In the genomic region with DNA sequence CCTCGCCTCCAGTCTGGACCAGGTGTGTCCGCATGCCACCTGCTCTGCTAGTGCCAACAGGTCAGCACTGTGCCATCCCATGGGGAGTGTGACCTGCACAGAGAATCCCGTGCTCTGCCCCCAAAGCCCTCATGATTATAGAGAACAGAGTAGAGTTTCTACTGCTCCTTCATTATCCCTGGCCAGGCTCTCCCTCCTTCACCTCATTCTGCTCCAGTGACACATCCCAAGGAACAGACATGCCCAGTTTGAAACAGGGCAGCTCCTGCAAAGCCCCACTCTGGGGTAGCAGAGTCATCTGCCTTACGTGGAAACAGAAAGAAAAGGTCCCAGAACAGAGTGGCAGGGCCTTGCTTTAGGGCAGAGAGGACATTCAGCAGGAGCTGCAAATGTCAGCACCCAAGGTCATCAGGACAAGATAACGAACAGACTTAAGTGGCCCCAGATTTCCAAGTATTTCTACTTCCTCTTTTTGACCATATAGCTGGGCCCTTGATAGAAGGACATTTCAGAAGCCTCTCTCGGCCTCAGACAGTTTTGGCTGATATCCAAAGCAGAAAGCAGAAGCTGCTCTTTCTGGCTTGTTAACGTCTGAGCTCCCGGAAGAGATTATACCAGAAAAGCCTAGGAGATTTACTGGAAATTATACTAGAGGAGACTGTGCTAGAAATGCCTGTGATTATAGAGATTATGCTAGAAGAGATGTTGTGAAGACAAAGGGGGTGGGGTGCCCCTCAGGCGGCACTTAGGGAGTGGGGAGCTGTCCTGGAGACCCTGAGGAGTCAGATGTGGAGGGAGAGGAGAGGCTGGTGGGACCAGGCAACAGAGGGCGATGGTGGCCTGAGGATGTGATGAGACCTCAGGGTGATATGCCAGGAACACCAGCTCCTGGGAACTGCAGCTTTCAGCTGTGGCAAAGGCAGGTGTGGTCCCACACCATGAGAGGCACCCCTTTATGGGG, we compare ENCODE assay signal across 8 cellular contexts. TPM values are rescaled to one million over a fixed set of nuclear protein-coding genes. Genes with fewer than 3 reads are reported as not detected.
DNase-seq lines count a peak whose midpoint lies in the region; ATAC-seq and TF ChIP-seq lines count a peak whose summit lies in the region.

No MANE protein-coding gene starts in this region.

- in situ Hi-C loops in GM23248 (cut with MboI), result no loop called here

- DNase-seq in GM23248, result peak; percentile 18
- DNase-seq in NOMO-1 treated with DMSO at 0.1 percent for 48 hours (lab: John Stamatoyannopoulos, UW; ENCODE audit: unreplicated experiment), result peak; percentile 75
- DNase-seq in heart left ventricle, result peak in 2 of 5 donors; percentile 45
- no peak for DNase-seq in activated T-cell treated with anti-CD3 and anti-CD28 coated beads, Interleukin-2, amount 50 U/mL, for 1 hour

- H2AFZ ChIP-seq in GM23248, result no peak overlapping the region

- peak overlapping the region; percentile 9 for H3K4me3 Mint-ChIP-seq in stimulated activated memory B cell treated with anti-CD40 and anti-IgM and Interleukin-4, amounts not matched to agents 10 μg/mL and 1 μg/mL and 100 μg/mL, for 72 hours

- H3K4me1 ChIP-seq in GM23248 (ENCODE audit: insufficient read depth) (no peaks in the 10 kb centered on the region), heart left ventricle (peaks cover 4 to 68% (median 49%) of the 10 kb centered on the region in 12 donors)

- H3K27me3 ChIP-seq in GM23248 (replicated peaks; ENCODE audit: insufficient read depth) (no peaks in the 10 kb centered on the region), heart left ventricle (no peaks in the 10 kb centered on the region)

- peaks cover 20% of the 10 kb centered on the region for H3K4me1 Mint-ChIP-seq in stimulated activated memory B cell treated with anti-CD40 and anti-IgM and Interleukin-4, amounts not matched to agents 10 μg/mL and 1 μg/mL and 100 μg/mL, for 72 hours

- H3K27ac Mint-ChIP-seq in stimulated activated memory B cell treated with anti-CD40 and anti-IgM and Interleukin-4, amounts not matched to agents 10 μg/mL and 1 μg/mL and 100 μg/mL, for 72 hours, result peak overlapping the region; percentile 86

- no peaks in the 10 kb centered on the region for H4K20me1 ChIP-seq in GM23248 (ENCODE audit: insufficient read depth)

- peak in 4 of 12 donors; percentile 9 to 21 (median 14) for TF ChIP-seq CTCF in heart left ventricle (IDR thresholded peaks at IDR 0.05)

- 31 to 33% methylated on average over 10 of the region's 10 CpGs for WGBS in GM23248 (ENCODE audit: low coverage in 1 of 2, low lambda C conversion rate in 2 of 2, missing lambda C conversion rate in 2 of 2), 2 experiments
- 33 to 40% (median 36%) methylated on average over 10 of the region's 10 CpGs for WGBS in heart left ventricle, 4 donors

- no peak overlapping the region for H3K4me3 ChIP-seq in GM23248
- H3K4me3 ChIP-seq in heart left ventricle, result peak overlapping the region in 1 of 12 donors; percentile 17

- no peak for TF ChIP-seq POLR2A in heart left ventricle (IDR thresholded peaks at IDR 0.05)

- no peak overlapping the region for H3K4me2 ChIP-seq in GM23248 (ENCODE audit: unreplicated experiment)

- H3K36me3 ChIP-seq in GM23248 (ENCODE audit: low read depth), result no peaks in the 10 kb centered on the region
- peaks cover 0 to 7% (median 0%) of the 10 kb centered on the region in 9 donors for H3K36me3 ChIP-seq in heart left ventricle

- H3K27me3 Mint-ChIP-seq in stimulated activated memory B cell treated with anti-CD40 and anti-IgM and Interleukin-4, amounts not matched to agents 10 μg/mL and 1 μg/mL and 100 μg/mL, for 72 hours, result peaks cover 8% of the 10 kb centered on the region

- no peaks in the 10 kb centered on the region for H3K79me2 ChIP-seq in GM23248 (ENCODE audit: insufficient read depth)

- no peaks in the 10 kb centered on the region for H3F3A ChIP-seq in GM23248 (ENCODE audit: insufficient read depth)

- H3K9me3 Mint-ChIP-seq in stimulated activated memory B cell treated with anti-CD40 and anti-IgM and Interleukin-4, amounts not matched to agents 10 μg/mL and 1 μg/mL and 100 μg/mL, for 72 hours, result no peaks in the 10 kb centered on the region

- no peaks in the 10 kb centered on the region for H3K9me2 ChIP-seq in GM23248 (ENCODE audit: insufficient read depth)

- H3K36me3 Mint-ChIP-seq in stimulated activated memory B cell treated with anti-CD40 and anti-IgM and Interleukin-4, amounts not matched to agents 10 μg/mL and 1 μg/mL and 100 μg/mL, for 72 hours, result no peaks in the 10 kb centered on the region

- H3K9ac ChIP-seq in GM23248, result no peak overlapping the region

- ATAC-seq in heart left ventricle (peak; percentile 36 to 58 (median 38)), GM21367 (IDR thresholded peaks at IDR 0.05; ENCODE audit: unreplicated experiment) (no peak), GM18520 (IDR thresholded peaks at IDR 0.05; ENCODE audit: unreplicated experiment) (no peak), GM21526 (IDR thresholded peaks at IDR 0.05; ENCODE audit: low FRiP score, unreplicated experiment) (no peak)
- peak; percentile 62 for ATAC-seq in stimulated activated memory B cell treated with anti-CD40 and anti-IgM and Interleukin-4, amounts not matched to agents 10 μg/mL and 1 μg/mL and 100 μg/mL, for 72 hours

- intact Hi-C loops in heart left ventricle (cut with DNase I), result loop anchor here in 6 of 10 donors (5.0 to 10.0 kb wide), 5 partner anchors 40 to 205 kb away; partner anchors contain the start of genes KCNH2 (in 1 of the 6) and NOS3 (in 1 of the 6)

- H3K9me3 ChIP-seq in GM23248 (ENCODE audit: low read depth) (no peaks in the 10 kb centered on the region), heart left ventricle (no peaks in the 10 kb centered on the region)

- H3K27ac ChIP-seq in GM23248 (no peak overlapping the region), heart left ventricle (peak overlapping the region; percentile 68 to 95 (median 82))

RNA-seq across cellular contexts. Expression of gene TMEM176B, which starts 12.6 kb away (rescaled TPM):
- total RNA-seq in GM23248 (2014; rRNA removed; shearing (Covaris generic)), result not detected in 2 replicates
- not detected in 2 replicates for polyA plus RNA-seq in GM23248 (2016; fragmentation: Nextera tagmentation; extraction: Ambion mirVana)
- 100 to 1,000 TPM in 3 of 9 donors, 10 to 100 TPM in 6; 25.1 to 137 (median 84.4) TPM for total RNA-seq in heart left ventricle
- 10 to 100 TPM; 18.9 to 21.2 TPM for polyA plus RNA-seq in heart left ventricle

RNA-seq across cellular contexts. Expression of gene TMEM176A, which starts 13.0 kb away (rescaled TPM):
- not detected in 2 replicates for total RNA-seq in GM23248 (2014; rRNA removed; shearing (Covaris generic))
- not detected in 2 replicates for polyA plus RNA-seq in GM23248 (2016; fragmentation: Nextera tagmentation; extraction: Ambion mirVana)
- total RNA-seq in heart left ventricle, result 10 to 100 TPM; 11.7 to 77.1 (median 37.9) TPM
- 10 to 100 TPM; 10.2 to 17.9 TPM for polyA plus RNA-seq in heart left ventricle

RNA-seq across cellular contexts. Expression of gene GIMAP5, which starts 50.4 kb away (rescaled TPM):
- total RNA-seq in GM23248 (2014; rRNA removed; shearing (Covaris generic)), result not detected in 2 replicates
- not detected in 2 replicates for polyA plus RNA-seq in GM23248 (2016; fragmentation: Nextera tagmentation; extraction: Ambion mirVana)
- 10 to 100 TPM in 8 of 9 donors, 1 to 10 TPM in 1; 6.4 to 40.4 (median 12.2) TPM for total RNA-seq in heart left ventricle
- 10 to 100 TPM; 22.1 to 22.2 TPM for polyA plus RNA-seq in heart left ventricle

Comparison
In these comparisons a context has a peak if more than half of its experiments do, and no peak if none do; other contexts are left out.
1. ATAC-seq: peak in heart left ventricle (4 of 4) and stimulated activated memory B cell treated with anti-CD40 and anti-IgM and Interleukin-4, amounts not matched to agents 10 μg/mL and 1 μg/mL and 100 μg/mL, for 72 hours (single experiment); none in GM21367 (single experiment), GM18520 (single experiment) and GM21526 (single experiment).
2. RNA of gene TMEM176B, which starts 12.6 kb away (total RNA-seq): 25.1 to 137 TPM in heart left ventricle; not detected in GM23248; every median in the first group is over 10 times any median in the second.
3. RNA of gene TMEM176A, which starts 13.0 kb away (total RNA-seq): 11.7 to 77.1 TPM in heart left ventricle; not detected in GM23248; every median in the first group is over 10 times any median in the second.